8 cellular contexts compared by ENCODE assay signal in genomic region chr11:75328426-75329277, GRCh38. TPM values are rescaled to one million over a fixed set of nuclear protein-coding genes. Genes with fewer than 3 reads are reported as not detected.
A peak's percentile ranks its signal among the peaks of the same experiment; 100 is the strongest.
DNase-seq lines count a peak whose midpoint lies in the region; ATAC-seq, FAIRE-seq and TF ChIP-seq lines count a peak whose summit lies in the region.

No MANE protein-coding gene starts in this region.

- DNase-seq in GM20000 (ENCODE audit: low spot score) (no peak), NCI-H2029 treated with DMSO at 0.1 percent for 48 hours (lab: John Stamatoyannopoulos, UW) (peak; percentile 71), UCSD-AML1 (lab: John Stamatoyannopoulos, UW; ENCODE audit: unreplicated experiment) (peak; percentile 80), caudate nucleus (lab: John Stamatoyannopoulos, UW) (peak in 53 of 61 donors; percentile 27 to 89 (median 65)), keratinocyte (ENCODE audit: low read depth, low spot score) (no peak)
- DNase-seq in stimulated activated CD4-positive, alpha-beta T cell treated with anti-CD3 and anti-CD28 coated beads, Interleukin-1b, Interleukin-23, amount 100 ng/mL, for 4 hours (ENCODE audit: low read depth in 2 of 2): peak; percentile 13 to 17

- H3K36me3 ChIP-seq in BLaER1 (peaks cover 29% of the 10 kb centered on the region), keratinocyte (ENCODE audit: control insufficient read depth in 2 of 2, extremely low read depth in 1 of 2, insufficient read depth in 2 of 2, low read length in 2 of 2) (no peaks in the 10 kb centered on the region)

- H3K27ac ChIP-seq in BLaER1 (peak overlapping the region; percentile 79), caudate nucleus (ENCODE audit: low read depth, low read length) (peak overlapping the region; percentile 63), keratinocyte (ENCODE audit: control insufficient read depth, insufficient read depth, low read length) (no peak overlapping the region)

- H3K9me3 ChIP-seq in BLaER1: no peaks in the 10 kb centered on the region
- no peaks in the 10 kb centered on the region for H3K9me3 ChIP-seq in keratinocyte (ENCODE audit: control insufficient read depth, low read depth, low read length)

- H3K4me1 ChIP-seq in BLaER1 (peaks cover 91% of the 10 kb centered on the region), keratinocyte (ENCODE audit: control insufficient read depth, extremely low read depth, insufficient read depth, low read length) (peaks cover 19% of the 10 kb centered on the region)

- no peaks in the 10 kb centered on the region for H3K27me3 ChIP-seq in BLaER1
- no peaks in the 10 kb centered on the region for H3K27me3 ChIP-seq in keratinocyte (ENCODE audit: control insufficient read depth, extremely low read depth, insufficient read depth, low read length)

- H4K20me1 ChIP-seq in BLaER1: peaks cover 59% of the 10 kb centered on the region
- no peaks in the 10 kb centered on the region for H4K20me1 ChIP-seq in keratinocyte (ENCODE audit: control insufficient read depth, extremely low read depth, insufficient read depth, low read length)

- H2AFZ ChIP-seq in keratinocyte (ENCODE audit: control insufficient read depth, low read length): peak overlapping the region; percentile 26

- H3K9me1 ChIP-seq in keratinocyte (ENCODE audit: control insufficient read depth, extremely low read depth, insufficient read depth, low read length): no peaks in the 10 kb centered on the region

- FAIRE-seq in keratinocyte (lab: Jason Lieb, UNC): no peak

- no peaks in the 10 kb centered on the region for H3K79me2 ChIP-seq in keratinocyte (ENCODE audit: control insufficient read depth, insufficient read depth, low read length)

- TF ChIP-seq CTCF in GM20000 (IDR thresholded peaks at IDR 0.05; ENCODE audit: extremely low read depth, missing control alignments): peak; percentile 35
- peak; percentile 69 to 87 (median 73) for TF ChIP-seq CTCF in keratinocyte (optimal IDR thresholded peaks at IDR 0.05 in 1 of 3, IDR thresholded peaks at IDR 0.05 in 1 of 3, conservative IDR thresholded peaks at IDR 0.05 in 1 of 3; ENCODE audit: extremely low read depth in 1 of 3, insufficient read depth in 2 of 3, low read length in 3 of 3)

- dilution Hi-C loops in keratinocyte (cut with MboI; ENCODE audit: extremely low pct_ligation_motif_present, low sequenced_read_pairs): no loop called here

- H3K4me2 ChIP-seq in BLaER1 (peak overlapping the region; percentile 86), keratinocyte (ENCODE audit: control insufficient read depth, extremely low read depth, insufficient read depth, low read depth, low read length) (no peak overlapping the region)

- H3K9ac ChIP-seq in BLaER1 (peak overlapping the region; percentile 51), keratinocyte (ENCODE audit: control insufficient read depth, extremely low read depth, insufficient read depth, low read length) (no peak overlapping the region)

- no peak for ATAC-seq in HG02884 (IDR thresholded peaks at IDR 0.05; ENCODE audit: unreplicated experiment)

- H3K4me3 ChIP-seq in BLaER1: 0 out of 2 replicates have a peak overlapping the region, but pooled peaks have one; percentile 34
- H3K4me3 ChIP-seq in keratinocyte (ENCODE audit: control insufficient read depth in 2 of 3, extremely low read depth in 1 of 3, insufficient read depth in 2 of 3, low read depth in 1 of 3, low read length in 3 of 3): peak overlapping the region in 1 of 3 experiments; percentile 20

RNA-seq across cellular contexts. Expression of gene ARRB1, which starts 22.8 kb away (rescaled TPM):
- polyA plus RNA-seq in keratinocyte: 0.94 to 1.9 TPM (median 1.8 TPM) in 3 replicates
- polyA plus RNA-seq in keratinocyte (2011; ENCODE audit: low read depth): 3.3 TPM
- polyA plus RNA-seq in keratinocyte (2011; cell fraction: cytosol; rRNA removed): 1.0 and 1.9 TPM in 2 replicates
- polyA plus RNA-seq in keratinocyte (2011; cell fraction: nucleus; rRNA removed): 1.5 and 2.2 TPM in 2 replicates
- 1.4 and 2.3 TPM in 2 replicates for polyA plus RNA-seq in keratinocyte (2012; ENCODE audit: low replicate concordance)
- 3.2 to 5.7 TPM (median 3.7 TPM) in 3 replicates for polyA minus RNA-seq in keratinocyte
- 1.7 TPM for polyA minus RNA-seq in keratinocyte (2011; cell fraction: cytosol; rRNA and poly(A)+ RNA removed)
- 2.5 and 2.6 TPM in 2 replicates for polyA minus RNA-seq in keratinocyte (2011; cell fraction: nucleus; rRNA and poly(A)+ RNA removed)

Comparison
In these comparisons a context has a peak if more than half of its experiments do, and no peak if none do; other contexts are left out.
1. DNase-seq: peak in NCI-H2029 treated with DMSO at 0.1 percent for 48 hours (single experiment), UCSD-AML1 (single experiment), caudate nucleus (53 of 61) and stimulated activated CD4-positive, alpha-beta T cell treated with anti-CD3 and anti-CD28 coated beads, Interleukin-1b, Interleukin-23, amount 100 ng/mL, for 4 hours (2 of 2); none in GM20000 (single experiment) and keratinocyte (single experiment).